Comparison of ENCODE assay signal across 1 cellular context in genomic region chr2:74178211-74179062, GRCh38.
TF ChIP-seq lines count a peak whose summit lies in the region.

TSS of gene MOB1A (minus strand) at chr2:74178879. CDS start at chr2:74178674, 205 bp downstream.

TF ChIP-seq in GM23338, 12 proteins besides CTCF, POLR2A, EP300 and RAD21:
- TF ChIP-seq ZNF462 (CRISPR knock-in tag; IDR thresholded peaks at IDR 0.05) (no peak), POLR2AphosphoS5 (IDR thresholded peaks at IDR 0.05; ENCODE audit: low read depth) (peak; percentile 91)
